Comparison of ENCODE assay signal across 8 cellular contexts in the genomic region with DNA sequence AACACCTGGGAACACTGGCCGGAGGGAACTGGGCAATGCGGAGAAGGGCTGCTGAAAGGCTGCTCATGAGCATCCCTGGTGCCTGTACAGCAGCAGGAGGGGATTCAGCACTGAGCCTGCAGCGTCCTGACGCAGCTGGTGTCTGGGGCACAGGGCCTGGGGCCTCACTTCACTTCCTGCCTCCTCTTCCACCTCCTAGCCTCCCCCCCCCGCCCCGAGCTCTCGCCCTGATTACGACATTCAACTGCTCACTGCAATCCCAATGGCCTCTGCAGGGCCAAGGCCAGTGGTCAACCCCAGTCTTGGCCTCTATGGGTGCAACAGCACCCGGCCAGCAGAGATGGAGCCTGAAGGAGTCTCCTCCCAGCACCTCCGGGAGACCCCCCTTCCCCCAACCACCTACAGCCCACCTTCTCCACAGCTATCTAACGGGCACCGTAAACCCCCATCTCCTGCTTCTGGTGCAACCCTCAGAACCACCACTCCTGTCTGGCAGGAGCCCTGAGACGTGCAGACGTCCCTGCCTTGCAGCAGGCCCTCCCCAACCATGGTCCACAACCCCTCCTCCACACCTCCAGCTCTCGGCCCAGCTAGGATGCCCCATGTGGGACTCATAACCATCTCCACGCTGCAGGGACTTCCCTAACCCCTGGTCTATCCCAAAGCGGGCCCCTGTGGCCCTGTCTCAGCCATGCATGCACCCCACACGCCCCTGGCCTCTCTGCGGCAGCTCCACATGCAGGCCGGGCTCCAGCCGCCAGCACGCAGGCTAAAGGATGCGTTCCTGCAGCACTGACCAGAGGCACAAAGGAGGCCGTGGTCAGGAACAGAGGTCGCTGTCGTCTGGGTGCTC. TPM values are rescaled to one million over a fixed set of nuclear protein-coding genes. Genes with fewer than 3 reads are reported as not detected.
DNase-seq lines count a peak whose midpoint lies in the region; ATAC-seq and TF ChIP-seq lines count a peak whose summit lies in the region.

No MANE protein-coding gene starts in this region.

- intact Hi-C loops in colonic mucosa (cut with DNase I), result no loop called here

- peaks cover 2% of the 10 kb centered on the region for H3K27me3 Mint-ChIP-seq in neural progenitor cell (ENCODE audit: insufficient read depth, low read depth)

- TF ChIP-seq CTCF in RWPE2 (IDR thresholded peaks at IDR 0.05; ENCODE audit: poor library complexity, severe bottlenecking) (no peak), colonic mucosa (IDR thresholded peaks at IDR 0.05) (no peak), neural progenitor cell (IDR thresholded peaks at IDR 0.05) (no peak)

- H3F3A ChIP-seq in neural progenitor cell (ENCODE audit: low read depth), result no peaks in the 10 kb centered on the region

- ATAC-seq in RWPE2 (ENCODE audit: low read depth), result peak; percentile 42
- ATAC-seq in GM21529 (IDR thresholded peaks at IDR 0.05; ENCODE audit: unreplicated experiment), result no peak

- no peaks in the 10 kb centered on the region for H3K4me1 ChIP-seq in RWPE2 (ENCODE audit: insufficient read depth, poor library complexity, severe bottlenecking)
- H3K4me1 ChIP-seq in colonic mucosa, result peaks cover 21% of the 10 kb centered on the region
- H3K4me1 ChIP-seq in muscle layer of colon (ENCODE audit: insufficient read depth, low read length), result peaks cover 75% of the 10 kb centered on the region
- no peaks in the 10 kb centered on the region for H3K4me1 ChIP-seq in neural progenitor cell

- H3K9ac ChIP-seq in colonic mucosa (ENCODE audit: low read depth in 2 of 2, low read length in 2 of 2), result peak overlapping the region in 1 of 2 donors; percentile 38
- H3K9ac ChIP-seq in muscle layer of colon (ENCODE audit: low read length), result no peak overlapping the region
- no peak overlapping the region for H3K9ac ChIP-seq in neural progenitor cell

- no peak overlapping the region for H3K4me2 ChIP-seq in neural progenitor cell

- peak overlapping the region; percentile 25 for H3K27ac ChIP-seq in RWPE2 (ENCODE audit: poor library complexity, severe bottlenecking)
- peak overlapping the region; percentile 29 for H3K27ac ChIP-seq in colonic mucosa
- H3K27ac ChIP-seq in muscle layer of colon (ENCODE audit: low read depth, low read length), result peak overlapping the region; percentile 56
- H3K27ac ChIP-seq in neural progenitor cell, result no peak overlapping the region

- no peak overlapping the region for H3K27ac Mint-ChIP-seq in neural progenitor cell

- H3K4me3 Mint-ChIP-seq in neural progenitor cell, result no peak overlapping the region

- H3K4me3 ChIP-seq in RWPE2 (ENCODE audit: severe bottlenecking) (no peak overlapping the region), colonic mucosa (no peak overlapping the region), muscle layer of colon (ENCODE audit: low read depth in 1 of 2, low read length in 2 of 2) (peak overlapping the region in 1 of 2 donors; percentile 25), neural progenitor cell (no peak overlapping the region)

- H3K9me3 ChIP-seq in RWPE2 (ENCODE audit: severe bottlenecking) (no peaks in the 10 kb centered on the region), colonic mucosa (no peaks in the 10 kb centered on the region), muscle layer of colon (ENCODE audit: low read length) (no peaks in the 10 kb centered on the region), neural progenitor cell (ENCODE audit: low read depth) (no peaks in the 10 kb centered on the region)

- peaks cover 98% of the 10 kb centered on the region for H4K20me1 ChIP-seq in neural progenitor cell (ENCODE audit: low read depth)

- H3K9me3 Mint-ChIP-seq in neural progenitor cell, result no peaks in the 10 kb centered on the region

- H3K36me3 ChIP-seq in RWPE2 (ENCODE audit: low read depth) (peaks cover 65% of the 10 kb centered on the region), colonic mucosa (peaks cover 9% of the 10 kb centered on the region), muscle layer of colon (ENCODE audit: insufficient read depth, low read length) (peaks cover 38% of the 10 kb centered on the region), neural progenitor cell (no peaks in the 10 kb centered on the region)

- no peak overlapping the region for H2AFZ ChIP-seq in neural progenitor cell (replicated peaks)

- H3K4me1 Mint-ChIP-seq in neural progenitor cell, result peaks cover 5% of the 10 kb centered on the region

- DNase-seq in AG08395 (ENCODE audit: low spot score) (peak; percentile 81), RWPE2 (ENCODE audit: low spot score) (no peak), colonic mucosa (peak; percentile 32), ecto neural progenitor cell (ENCODE audit: low spot score) (no peak), neural progenitor cell (ENCODE audit: low spot score) (no peak), cerebellar nuclear complex (lab: John Stamatoyannopoulos, UW) (no peak)

- no peaks in the 10 kb centered on the region for H3K27me3 ChIP-seq in RWPE2 (ENCODE audit: insufficient read depth, poor library complexity, severe bottlenecking)
- no peaks in the 10 kb centered on the region for H3K27me3 ChIP-seq in colonic mucosa
- H3K27me3 ChIP-seq in muscle layer of colon (ENCODE audit: control insufficient read depth in 1 of 2, insufficient read depth in 2 of 2, low read length in 2 of 2), result no peaks in the 10 kb centered on the region
- H3K27me3 ChIP-seq in neural progenitor cell, result no peaks in the 10 kb centered on the region

- peaks cover 98% of the 10 kb centered on the region for H3K79me2 ChIP-seq in neural progenitor cell (ENCODE audit: low read depth)

- peaks cover 27% of the 10 kb centered on the region for H3K36me3 Mint-ChIP-seq in neural progenitor cell

RNA-seq across cellular contexts. Expression of a gene that starts 38.2 kb away (rescaled TPM):
- total RNA-seq in colonic mucosa, result 10 to 100 TPM; 32.7 to 37.7 TPM
- 31.2 and 46.7 TPM in 2 replicates for total RNA-seq in neural progenitor cell (ENCODE audit: low replicate concordance)

Comparison
In these comparisons a context has a peak if more than half of its experiments do, and no peak if none do; other contexts are left out.
1. DNase-seq: peak in AG08395 (single experiment) and colonic mucosa (single experiment); none in RWPE2 (single experiment), ecto neural progenitor cell (single experiment), neural progenitor cell (single experiment) and cerebellar nuclear complex (0 of 2).